ENCODE assay signal across 30 cellular contexts in the genomic region with DNA sequence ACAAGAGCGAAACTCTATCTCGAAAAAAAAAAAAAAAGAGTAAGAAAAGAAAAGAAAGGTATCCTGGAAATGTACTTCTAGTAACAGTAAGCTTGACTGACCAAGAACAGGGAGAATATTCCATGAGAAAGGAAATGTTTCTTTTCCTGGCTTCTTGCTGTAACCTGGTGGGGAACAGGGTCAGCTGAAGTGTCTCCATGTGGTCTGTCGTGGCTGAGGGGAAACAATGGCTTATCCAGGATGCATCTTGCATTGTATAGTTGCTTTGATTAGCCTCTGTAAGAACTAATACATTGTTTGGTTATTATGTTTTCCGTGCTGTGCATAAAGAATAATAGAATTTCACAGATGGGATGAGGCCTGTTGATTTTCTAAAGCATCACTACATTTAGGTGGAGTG. TPM values are rescaled to one million over a fixed set of nuclear protein-coding genes. Genes with fewer than 3 reads are reported as not detected.
"Had no signal": no experiment of that assay in that cellular context is flagged by ENCODE, and none has a peak within 500 bp of the region (broad histone marks: within the 10 kb centered on the region; RNA-seq: fewer than 3 reads in every experiment).

No MANE protein-coding gene starts in this region.

- H3K4me3 ChIP-seq: esophagus muscularis mucosa, gastrocnemius medialis, heart right ventricle had no signal

- H3K27ac ChIP-seq: brain microvascular endothelial cell, esophagus muscularis mucosa, foreskin keratinocyte, gastrocnemius medialis, heart right ventricle had no signal

- FAIRE-seq: astrocyte, bronchial epithelial cell, colon, endometrium had no signal

- DNase-seq: activated CD4-positive, alpha-beta memory T cell treated with anti-CD3 and anti-CD28 coated beads for 36 hours; activated CD4-positive, alpha-beta T cell treated with anti-CD3 and anti-CD28 coated beads for 36 hours; activated CD4-positive, alpha-beta T cell treated with anti-CD3 and anti-CD28 coated beads, Interleukin-2, amount 10 ng/mL, durations not matched to agents 24 days and 14 days; activated CD4-positive, CD25-positive, alpha-beta regulatory T cell; activated CD4-positive, CD25-positive, alpha-beta regulatory T cell treated with anti-CD3 and anti-CD28 coated beads, Interleukin-2, amount 50 U/mL, for 72 hours; activated CD8-positive, alpha-beta memory T cell treated with anti-CD3 and anti-CD28 coated beads, Interleukin-2, amount 10 ng/mL, durations not matched to agents 7 days and 5 days; activated CD8-positive, alpha-beta T cell treated with anti-CD3 and anti-CD28 coated beads, Interleukin-2, amount 10 ng/mL, durations not matched to agents 7 days and 5 days; activated effector memory CD4-positive, alpha-beta T cell treated with Interleukin-2 at 50 U/mL for 16 hours; activated gamma-delta T cell treated with Interleukin-2 at 50 U/mL for 16 hours; activated naive CD4-positive, alpha-beta T cell treated with anti-CD3 and anti-CD28 coated beads, Interleukin-2, amount 50 U/mL, for 16 hours; activated naive CD4-positive, alpha-beta T cell treated with Interleukin-2 at 50 U/mL for 16 hours; activated T-cell treated with anti-CD3 and anti-CD28 coated beads, Interleukin-2, amount 50 U/mL, for 4 hours; amniotic stem cell; anterior cingulate cortex; brain microvascular endothelial cell; cortex of kidney; effector CD8-positive, alpha-beta T cell; erythroblast; foreskin keratinocyte; gastrocnemius medialis; heart right ventricle; T-helper 2 cell had no signal

- H3K36me3 ChIP-seq: brain microvascular endothelial cell, esophagus muscularis mucosa, gastrocnemius medialis, heart right ventricle had no signal

- ATAC-seq: activated CD4-positive, alpha-beta T cell treated with anti-CD3 and anti-CD28 coated beads for 36 hours; activated CD8-positive, alpha-beta memory T cell treated with anti-CD3 and anti-CD28 coated beads, Interleukin-2, amount 10 ng/mL, durations not matched to agents 7 days and 5 days; activated CD8-positive, alpha-beta T cell treated with anti-CD3 and anti-CD28 coated beads, Interleukin-2, amount 10 ng/mL, durations not matched to agents 7 days and 5 days; activated T-cell treated with anti-CD3 and anti-CD28 coated beads, Interleukin-2, amount 50 U/mL, for 4 hours; activated T-helper 17 cell treated with anti-CD3 and anti-CD28 coated beads, Interleukin-2, amount 50 U/mL, for 72 hours; foreskin keratinocyte; gastrocnemius medialis; heart right ventricle had no signal

- H3K9me3 ChIP-seq: esophagus muscularis mucosa, gastrocnemius medialis, heart right ventricle had no signal

RNA-seq across cellular contexts. Expression of a gene that starts 4.9 kb away (rescaled TPM):
- total RNA-seq: activated CD4-positive, alpha-beta memory T cell treated with anti-CD3 and anti-CD28 coated beads for 36 hours; activated CD4-positive, alpha-beta T cell treated with anti-CD3 and anti-CD28 coated beads for 36 hours; activated CD4-positive, alpha-beta T cell treated with anti-CD3 and anti-CD28 coated beads, Interleukin-2, amount 10 ng/mL, durations not matched to agents 24 days and 14 days; activated CD8-positive, alpha-beta memory T cell treated with anti-CD3 and anti-CD28 coated beads for 36 hours; activated CD8-positive, alpha-beta memory T cell treated with anti-CD3 and anti-CD28 coated beads, Interleukin-2, amount 10 ng/mL, durations not matched to agents 7 days and 5 days; activated CD8-positive, alpha-beta T cell treated with anti-CD3 and anti-CD28 coated beads, Interleukin-2, amount 10 ng/mL, durations not matched to agents 7 days and 5 days; activated T-cell treated with anti-CD3 and anti-CD28 coated beads, Interleukin-2, amount 50 U/mL, for 4 hours; activated T-helper 17 cell treated with anti-CD3 and anti-CD28 coated beads, Interleukin-2, amount 50 U/mL, for 72 hours; chondrocyte; esophagus muscularis mucosa; gastrocnemius medialis had no signal
- polyA plus RNA-seq: heart right ventricle had no signal
